ENCODE assay signal across 8 cellular contexts in the genomic region with DNA sequence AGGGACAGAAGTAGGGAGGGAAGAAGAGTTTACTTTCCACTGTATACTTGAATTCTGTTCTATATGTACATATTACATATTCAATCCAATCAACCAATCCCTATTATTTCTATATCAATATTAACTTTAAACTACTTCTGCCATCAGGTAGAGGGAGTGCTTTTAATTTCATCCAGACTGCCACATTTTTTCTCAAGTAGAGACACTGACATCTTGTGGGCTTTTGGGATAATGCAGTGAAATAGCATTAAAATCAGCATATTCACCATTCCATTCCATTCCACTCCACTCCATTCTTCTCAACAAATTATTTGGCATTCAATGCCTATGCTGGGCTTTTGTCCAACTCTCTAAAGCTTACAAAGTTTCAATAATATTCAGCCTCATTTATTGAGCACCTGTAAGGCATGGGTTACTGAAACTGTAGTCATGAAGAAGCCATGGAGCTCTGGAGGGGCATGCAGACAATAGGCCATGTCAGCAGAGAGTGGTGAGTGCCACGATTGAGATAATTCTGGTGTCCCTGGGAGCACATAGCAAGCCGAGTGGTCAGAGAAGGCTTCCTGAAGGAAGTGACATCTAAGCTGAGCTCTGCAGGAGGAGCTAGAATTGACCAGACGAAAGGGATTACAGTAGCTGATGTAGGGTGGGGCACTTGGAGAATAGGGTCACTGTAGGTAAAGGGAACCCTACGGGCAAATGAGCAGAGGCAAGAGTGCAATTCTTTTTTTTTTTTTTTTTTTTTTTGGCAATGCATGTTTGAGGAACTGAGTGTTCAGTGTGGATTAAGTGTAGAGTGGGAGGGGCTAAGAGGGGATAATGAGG. TPM values are rescaled to one million over a fixed set of nuclear protein-coding genes. Genes with fewer than 3 reads are reported as not detected.
DNase-seq lines count a peak whose midpoint lies in the region; ATAC-seq and TF ChIP-seq lines count a peak whose summit lies in the region.

No MANE protein-coding gene starts in this region.

- H3K4me3 ChIP-seq in DOHH2 (ENCODE audit: low read length) (no peak overlapping the region), OCI-LY7 (ENCODE audit: low read depth, low read length, poor library complexity, severe bottlenecking) (no peak overlapping the region)

- H3K9me3 Mint-ChIP-seq in memory B cell, result no peaks in the 10 kb centered on the region
- H3K9me3 Mint-ChIP-seq in activated T-cell treated with anti-CD3 and anti-CD28 coated beads, Interleukin-2, amount 50 U/mL, for 72 hours, result no peaks in the 10 kb centered on the region

- H3K27ac Mint-ChIP-seq in memory B cell, result no peak overlapping the region
- no peak overlapping the region for H3K27ac Mint-ChIP-seq in activated T-cell treated with anti-CD3 and anti-CD28 coated beads, Interleukin-2, amount 50 U/mL, for 72 hours

- BruUV-seq in OCI-LY7 (replicated peaks; lab: Mats Ljungman, UMichigan), result no TSS peak

- peak; percentile 68 for DNase-seq in KG1 (lab: John Stamatoyannopoulos, UW)
- peak; percentile 64 for DNase-seq in OCI-LY7 (ENCODE audit: low spot score)
- DNase-seq in dedifferentiated amniotic fluid mesenchymal stem cell (ENCODE audit: extremely low spot score), result peak; percentile 74
- DNase-seq in memory B cell (ENCODE audit: low spot score in 2 of 2), result peak in 1 of 2 donors; percentile 38
- no peak for DNase-seq in activated T-cell treated with anti-CD3 and anti-CD28 coated beads, Interleukin-2, amount 50 U/mL, for 72 hours
- DNase-seq in activated CD4-positive, alpha-beta T cell treated with anti-CD3 and anti-CD28 coated beads, Interleukin-2, amount 50 U/mL, for 4 hours, result no peak

- H3K27me3 ChIP-seq in DOHH2 (ENCODE audit: control insufficient read depth, low read length), result no peaks in the 10 kb centered on the region

- H3K27me3 Mint-ChIP-seq in memory B cell, result peaks cover 7% of the 10 kb centered on the region
- no peaks in the 10 kb centered on the region for H3K27me3 Mint-ChIP-seq in activated T-cell treated with anti-CD3 and anti-CD28 coated beads, Interleukin-2, amount 50 U/mL, for 72 hours (ENCODE audit: low read depth)

- H3K4me2 ChIP-seq in DOHH2 (ENCODE audit: low read length) (no peak overlapping the region), OCI-LY7 (ENCODE audit: low read length) (no peak overlapping the region)

- CTCF ChIA-PET in OCI-LY7 (lab: Charles Lee; ENCODE audit: unreplicated experiment), result interaction anchor here (0.7 to 1.9 kb wide), 2 partner anchors 16 to 256 kb away, joined by 3 to 5 read pairs; no protein-coding TSS in a partner anchor

- no peaks in the 10 kb centered on the region for H3K36me3 Mint-ChIP-seq in memory B cell
- no peaks in the 10 kb centered on the region for H3K36me3 Mint-ChIP-seq in activated T-cell treated with anti-CD3 and anti-CD28 coated beads, Interleukin-2, amount 50 U/mL, for 72 hours (ENCODE audit: insufficient read depth in 2 of 2)

- peak; percentile 73 for ATAC-seq in memory B cell (ENCODE audit: low read depth)
- ATAC-seq in HG02870 (IDR thresholded peaks at IDR 0.05; ENCODE audit: unreplicated experiment), result no peak
- no peak for ATAC-seq in activated T-cell treated with anti-CD3 and anti-CD28 coated beads, Interleukin-2, amount 50 U/mL, for 72 hours (replicated peaks in 1 of 2)

- H3K9me2 ChIP-seq in DOHH2 (replicated peaks; ENCODE audit: control insufficient read depth, low read length) (no peaks in the 10 kb centered on the region), OCI-LY7 (ENCODE audit: insufficient read depth, low read length) (no peaks in the 10 kb centered on the region)

- H2AFZ ChIP-seq in OCI-LY7 (ENCODE audit: low read length), result no peak overlapping the region

- H3K27ac ChIP-seq in DOHH2 (ENCODE audit: low read depth, low read length) (no peak overlapping the region), OCI-LY7 (ENCODE audit: low read depth, low read length, poor library complexity, severe bottlenecking) (no peak overlapping the region)

- H4K20me1 ChIP-seq in DOHH2 (ENCODE audit: control insufficient read depth, insufficient read depth, low read depth, low read length) (no peaks in the 10 kb centered on the region), OCI-LY7 (ENCODE audit: insufficient read depth, low read length) (no peaks in the 10 kb centered on the region)

- H3F3A ChIP-seq in DOHH2 (ENCODE audit: control insufficient read depth, insufficient read depth), result no peaks in the 10 kb centered on the region

- peaks cover 8% of the 10 kb centered on the region for H3K4me1 ChIP-seq in DOHH2 (ENCODE audit: control insufficient read depth, low read length)
- no peaks in the 10 kb centered on the region for H3K4me1 ChIP-seq in OCI-LY7 (ENCODE audit: insufficient read depth, low read length, poor library complexity, severe bottlenecking)

- no peaks in the 10 kb centered on the region for H3K79me2 ChIP-seq in DOHH2 (ENCODE audit: control insufficient read depth, low read length)
- no peaks in the 10 kb centered on the region for H3K79me2 ChIP-seq in OCI-LY7 (ENCODE audit: insufficient read depth, low read depth, low read length)

- H3K36me3 ChIP-seq in DOHH2 (ENCODE audit: control insufficient read depth, low read length), result no peaks in the 10 kb centered on the region
- no peaks in the 10 kb centered on the region for H3K36me3 ChIP-seq in OCI-LY7 (ENCODE audit: insufficient read depth, low read length)

- peaks cover 5% of the 10 kb centered on the region for H3K4me1 Mint-ChIP-seq in memory B cell
- H3K4me1 Mint-ChIP-seq in activated T-cell treated with anti-CD3 and anti-CD28 coated beads, Interleukin-2, amount 50 U/mL, for 72 hours (ENCODE audit: low read depth), result peaks cover 3% of the 10 kb centered on the region

- H3K9me3 ChIP-seq in DOHH2 (ENCODE audit: control insufficient read depth, insufficient read depth, low read length), result no peaks in the 10 kb centered on the region
- no peaks in the 10 kb centered on the region for H3K9me3 ChIP-seq in OCI-LY7 (ENCODE audit: low read length)

- intact Hi-C loops in OCI-LY7 (cut with micrococcal nuclease; ENCODE audit: unreplicated experiment), result no loop called here

- POLR2A ChIA-PET in OCI-LY7 (lab: Charles Lee), result interaction anchor here (0.7 kb wide), 2 partner anchors 245 to 1074 kb away, joined by 4 to 7 read pairs; no protein-coding TSS in a partner anchor

- no peak overlapping the region for H3K4me3 Mint-ChIP-seq in memory B cell
- no peak overlapping the region for H3K4me3 Mint-ChIP-seq in activated T-cell treated with anti-CD3 and anti-CD28 coated beads, Interleukin-2, amount 50 U/mL, for 72 hours

- TF ChIP-seq CTCF in DOHH2 (IDR thresholded peaks at IDR 0.05; ENCODE audit: low read depth, low read length, poor library complexity, severe bottlenecking), result peak; percentile 75
- peak; percentile 92 for TF ChIP-seq CTCF in OCI-LY7 (conservative IDR thresholded peaks at IDR 0.05; ENCODE audit: low read length)

RNA-seq across cellular contexts. Expression of a gene that starts 12.8 kb away (rescaled TPM):
- total RNA-seq in OCI-LY7 (2014; rRNA removed; shearing (Covaris generic)), result 20.7 and 21.0 TPM in 2 replicates
- total RNA-seq in OCI-LY7 (2022), result 25.8 and 27.1 TPM in 2 replicates
- total RNA-seq in activated T-cell treated with anti-CD3 and anti-CD28 coated beads, Interleukin-2, amount 50 U/mL, for 72 hours, result 10 to 100 TPM; 22.0 to 30.1 TPM

Comparison
In these comparisons a context has a peak if more than half of its experiments do, and no peak if none do; other contexts are left out.
1. DNase-seq: peak in KG1 (single experiment), OCI-LY7 (single experiment) and dedifferentiated amniotic fluid mesenchymal stem cell (single experiment); none in activated T-cell treated with anti-CD3 and anti-CD28 coated beads, Interleukin-2, amount 50 U/mL, for 72 hours (0 of 2) and activated CD4-positive, alpha-beta T cell treated with anti-CD3 and anti-CD28 coated beads, Interleukin-2, amount 50 U/mL, for 4 hours (0 of 2).